Comparison of ENCODE assay signal across 1 cellular context in genomic region chr3:40336511-40337135, GRCh38.
TF ChIP-seq lines count a peak whose summit lies in the region.

No MANE protein-coding gene starts in this region.

TF ChIP-seq in K562, 482 proteins besides CTCF, POLR2A, EP300 and RAD21 (continued from another document and continues in another):
- no peak for TF ChIP-seq SFPQ (IDR thresholded peaks at IDR 0.05; ENCODE audit: low read depth, low read length)
- no peak for TF ChIP-seq ZNF24 (IDR thresholded peaks at IDR 0.05)
- TF ChIP-seq, protein P1, sequence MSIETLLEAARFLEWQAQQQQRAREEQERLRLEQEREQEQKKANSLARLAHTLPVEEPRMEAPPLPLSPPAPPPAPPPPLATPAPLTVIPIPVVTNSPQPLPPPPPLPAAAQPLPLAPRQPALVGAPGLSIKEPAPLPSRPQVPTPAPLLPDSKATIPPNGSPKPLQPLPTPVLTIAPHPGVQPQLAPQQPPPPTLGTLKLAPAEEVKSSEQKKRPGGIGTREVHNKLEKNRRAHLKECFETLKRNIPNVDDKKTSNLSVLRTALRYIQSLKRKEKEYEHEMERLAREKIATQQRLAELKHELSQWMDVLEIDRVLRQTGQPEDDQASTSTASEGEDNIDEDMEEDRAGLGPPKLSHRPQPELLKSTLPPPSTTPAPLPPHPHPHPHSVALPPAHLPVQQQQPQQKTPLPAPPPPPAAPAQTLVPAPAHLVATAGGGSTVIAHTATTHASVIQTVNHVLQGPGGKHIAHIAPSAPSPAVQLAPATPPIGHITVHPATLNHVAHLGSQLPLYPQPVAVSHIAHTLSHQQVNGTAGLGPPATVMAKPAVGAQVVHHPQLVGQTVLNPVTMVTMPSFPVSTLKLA (conservative IDR thresholded peaks at IDR 0.05): peak; percentile 34 to 46; a peak in 2 of 4 replicates
- no peak for TF ChIP-seq NR4A1 (CRISPR knock-in tag; IDR thresholded peaks at IDR 0.05)
- peak; percentile 59; the same call in 1 of the 2 replicates for TF ChIP-seq NR4A1 (tag; IDR thresholded peaks at IDR 0.05)
- 0 out of 2 replicates have a peak, but pooled peaks have one; percentile 39 for TF ChIP-seq IRF9 (tag; IDR thresholded peaks at IDR 0.05)
- no peak for TF ChIP-seq NRF1 (conservative IDR thresholded peaks at IDR 0.05 in 1 of 2, IDR thresholded peaks at IDR 0.05 in 1 of 2)
- no peak for TF ChIP-seq KDM1A (IDR thresholded peaks at IDR 0.05)
- TF ChIP-seq CEBPB (tag; IDR thresholded peaks at IDR 0.05): no peak
- TF ChIP-seq E2F6 (IDR thresholded peaks at IDR 0.05; ENCODE audit: borderline replicate concordance in 1 of 2, extremely low read depth in 1 of 2, insufficient read depth in 1 of 2, insufficient read length in 1 of 2, low read depth in 1 of 2, low read length in 1 of 2, poor library complexity in 1 of 2, severe bottlenecking in 1 of 2): no peak
- TF ChIP-seq RUNX1 (IDR thresholded peaks at IDR 0.05; ENCODE audit: low read depth): no peak
- TF ChIP-seq IFI16 (CRISPR knock-in tag; IDR thresholded peaks at IDR 0.05): no peak
- TF ChIP-seq MTF1 (CRISPR knock-in tag; IDR thresholded peaks at IDR 0.05; ENCODE audit: borderline replicate concordance): no peak
- no peak for TF ChIP-seq ZSCAN29 (IDR thresholded peaks at IDR 0.05)
- no peak for TF ChIP-seq SAP30 (IDR thresholded peaks at IDR 0.05; ENCODE audit: borderline replicate concordance, insufficient read depth, low read depth, low read length, poor library complexity, severe bottlenecking)
- TF ChIP-seq ZNF347 (CRISPR knock-in tag; IDR thresholded peaks at IDR 0.05; ENCODE audit: low read depth): no peak
- TF ChIP-seq, protein P2, sequence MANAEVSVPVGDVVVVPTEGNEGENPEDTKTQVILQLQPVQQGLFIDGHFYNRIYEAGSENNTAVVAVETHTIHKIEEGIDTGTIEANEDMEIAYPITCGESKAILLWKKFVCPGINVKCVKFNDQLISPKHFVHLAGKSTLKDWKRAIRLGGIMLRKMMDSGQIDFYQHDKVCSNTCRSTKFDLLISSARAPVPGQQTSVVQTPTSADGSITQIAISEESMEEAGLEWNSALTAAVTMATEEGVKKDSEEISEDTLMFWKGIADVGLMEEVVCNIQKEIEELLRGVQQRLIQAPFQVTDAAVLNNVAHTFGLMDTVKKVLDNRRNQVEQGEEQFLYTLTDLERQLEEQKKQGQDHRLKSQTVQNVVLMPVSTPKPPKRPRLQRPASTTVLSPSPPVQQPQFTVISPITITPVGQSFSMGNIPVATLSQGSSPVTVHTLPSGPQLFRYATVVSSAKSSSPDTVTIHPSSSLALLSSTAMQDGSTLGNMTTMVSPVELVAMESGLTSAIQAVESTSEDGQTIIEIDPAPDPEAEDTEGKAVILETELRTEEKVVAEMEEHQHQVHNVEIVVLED (CRISPR knock-in tag; IDR thresholded peaks at IDR 0.05): no peak
- 0 out of 2 replicates have a peak, but pooled peaks have one; percentile 14 for TF ChIP-seq KLF16 (IDR thresholded peaks at IDR 0.05)
- TF ChIP-seq SMARCE1 (IDR thresholded peaks at IDR 0.05): peak; percentile 62
- 0 out of 2 replicates have a peak, but pooled peaks have one; percentile 6 for TF ChIP-seq STAT5A (IDR thresholded peaks at IDR 0.05; ENCODE audit: borderline replicate concordance, low read length)
- no peak for TF ChIP-seq SETDB1 (IDR thresholded peaks at IDR 0.05; ENCODE audit: low read length)
- TF ChIP-seq ZBTB7A (IDR thresholded peaks at IDR 0.05; ENCODE audit: borderline replicate concordance, control insufficient read depth, low read depth, low read length): no peak
- peak; percentile 98 for TF ChIP-seq BHLHE40 (IDR thresholded peaks at IDR 0.05; ENCODE audit: low read length)
- TF ChIP-seq DMBX1 (CRISPR knock-in tag; IDR thresholded peaks at IDR 0.05; ENCODE audit: borderline replicate concordance): no peak; the same call in 1 of the 2 replicates
- peak; percentile 78 for TF ChIP-seq MGA (IDR thresholded peaks at IDR 0.05)
- TF ChIP-seq BCOR (IDR thresholded peaks at IDR 0.05): no peak
- TF ChIP-seq, protein P3, sequence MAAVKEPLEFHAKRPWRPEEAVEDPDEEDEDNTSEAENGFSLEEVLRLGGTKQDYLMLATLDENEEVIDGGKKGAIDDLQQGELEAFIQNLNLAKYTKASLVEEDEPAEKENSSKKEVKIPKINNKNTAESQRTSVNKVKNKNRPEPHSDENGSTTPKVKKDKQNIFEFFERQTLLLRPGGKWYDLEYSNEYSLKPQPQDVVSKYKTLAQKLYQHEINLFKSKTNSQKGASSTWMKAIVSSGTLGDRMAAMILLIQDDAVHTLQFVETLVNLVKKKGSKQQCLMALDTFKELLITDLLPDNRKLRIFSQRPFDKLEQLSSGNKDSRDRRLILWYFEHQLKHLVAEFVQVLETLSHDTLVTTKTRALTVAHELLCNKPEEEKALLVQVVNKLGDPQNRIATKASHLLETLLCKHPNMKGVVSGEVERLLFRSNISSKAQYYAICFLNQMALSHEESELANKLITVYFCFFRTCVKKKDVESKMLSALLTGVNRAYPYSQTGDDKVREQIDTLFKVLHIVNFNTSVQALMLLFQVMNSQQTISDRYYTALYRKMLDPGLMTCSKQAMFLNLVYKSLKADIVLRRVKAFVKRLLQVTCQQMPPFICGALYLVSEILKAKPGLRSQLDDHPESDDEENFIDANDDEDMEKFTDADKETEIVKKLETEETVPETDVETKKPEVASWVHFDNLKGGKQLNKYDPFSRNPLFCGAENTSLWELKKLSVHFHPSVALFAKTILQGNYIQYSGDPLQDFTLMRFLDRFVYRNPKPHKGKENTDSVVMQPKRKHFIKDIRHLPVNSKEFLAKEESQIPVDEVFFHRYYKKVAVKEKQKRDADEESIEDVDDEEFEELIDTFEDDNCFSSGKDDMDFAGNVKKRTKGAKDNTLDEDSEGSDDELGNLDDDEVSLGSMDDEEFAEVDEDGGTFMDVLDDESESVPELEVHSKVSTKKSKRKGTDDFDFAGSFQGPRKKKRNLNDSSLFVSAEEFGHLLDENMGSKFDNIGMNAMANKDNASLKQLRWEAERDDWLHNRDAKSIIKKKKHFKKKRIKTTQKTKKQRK (IDR thresholded peaks at IDR 0.05; ENCODE audit: borderline replicate concordance, low read depth, low read length): no peak
- TF ChIP-seq CBFA2T2 (conservative IDR thresholded peaks at IDR 0.05): peak; percentile 42; the same call in 1 of the 2 replicates
- TF ChIP-seq, protein P4, sequence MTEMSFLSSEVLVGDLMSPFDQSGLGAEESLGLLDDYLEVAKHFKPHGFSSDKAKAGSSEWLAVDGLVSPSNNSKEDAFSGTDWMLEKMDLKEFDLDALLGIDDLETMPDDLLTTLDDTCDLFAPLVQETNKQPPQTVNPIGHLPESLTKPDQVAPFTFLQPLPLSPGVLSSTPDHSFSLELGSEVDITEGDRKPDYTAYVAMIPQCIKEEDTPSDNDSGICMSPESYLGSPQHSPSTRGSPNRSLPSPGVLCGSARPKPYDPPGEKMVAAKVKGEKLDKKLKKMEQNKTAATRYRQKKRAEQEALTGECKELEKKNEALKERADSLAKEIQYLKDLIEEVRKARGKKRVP (CRISPR knock-in tag; IDR thresholded peaks at IDR 0.05): no peak
